Comparison of ENCODE assay signal across 8 cellular contexts in the genomic region with DNA sequence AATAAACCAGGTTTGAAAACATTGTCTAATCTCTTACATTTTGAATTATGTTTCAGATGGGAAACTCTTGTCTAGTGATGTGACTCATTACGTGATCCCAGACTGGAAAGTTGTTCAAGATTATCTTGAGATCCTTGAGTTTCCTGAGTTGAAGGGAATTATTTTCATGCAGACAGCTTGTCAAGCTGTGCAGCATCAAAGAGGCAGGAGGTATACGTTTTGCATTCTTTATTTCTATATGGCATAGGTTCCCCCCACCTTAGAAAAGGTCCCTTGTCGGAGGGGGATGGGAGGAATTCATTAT. TPM values are rescaled to one million over a fixed set of nuclear protein-coding genes. Genes with fewer than 3 reads are reported as not detected.
DNase-seq lines count a peak whose midpoint lies in the region; ATAC-seq and TF ChIP-seq lines count a peak whose summit lies in the region.

No MANE protein-coding gene starts in this region.

- ATAC-seq in GM23338 (no peak), HG02870 (IDR thresholded peaks at IDR 0.05; ENCODE audit: unreplicated experiment) (no peak), GM21423 (IDR thresholded peaks at IDR 0.05; ENCODE audit: unreplicated experiment) (no peak)

- H4K91ac ChIP-seq in mesenchymal stem cell (ENCODE audit: low read length) = no peak overlapping the region

- peak overlapping the region; percentile 90 for H3K9ac ChIP-seq in mesenchymal stem cell (ENCODE audit: low read length)

- H3K79me2 ChIP-seq in GM23338 (replicated peaks; ENCODE audit: insufficient read depth) = peaks cover 9% of the 10 kb centered on the region; the same call in 1 of the 2 replicates

- no peak overlapping the region for H2BK120ac ChIP-seq in mesenchymal stem cell (ENCODE audit: low read depth, low read length)

- H3K27ac ChIP-seq in 22Rv1 (peak overlapping the region; percentile 83; the same call in 1 of the 2 replicates), GM23338 (ENCODE audit: low read depth) (no peak overlapping the region), mesenchymal stem cell (ENCODE audit: low read length, poor library complexity, severe bottlenecking) (peak overlapping the region; percentile 93)

- no peak overlapping the region for H2BK5ac ChIP-seq in mesenchymal stem cell (ENCODE audit: low read depth, low read length, poor library complexity, severe bottlenecking)

- no peak overlapping the region for H3K23ac ChIP-seq in mesenchymal stem cell (ENCODE audit: low read length in 2 of 2)

- H3K36me3 ChIP-seq in GM23338 (ENCODE audit: insufficient read depth) (no peaks in the 10 kb centered on the region), mesenchymal stem cell (ENCODE audit: control insufficient read depth in 1 of 2, insufficient read depth in 2 of 2, low read depth in 1 of 2, low read length in 2 of 2) (peaks cover 4 to 6% of the 10 kb centered on the region in 2 experiments)

- no peaks in the 10 kb centered on the region; the same call in 1 of the 2 replicates for H3F3A ChIP-seq in GM23338 (replicated peaks; ENCODE audit: low read depth)

- H3K4me3 ChIP-seq in GM23338 (peak overlapping the region; percentile 80), mesenchymal stem cell (ENCODE audit: insufficient read depth in 1 of 2, low read depth in 1 of 2, low read length in 2 of 2) (peak overlapping the region in 1 of 2 experiments; percentile 85)

- no peak overlapping the region for H2AFZ ChIP-seq in GM23338
- H2AFZ ChIP-seq in mesenchymal stem cell (ENCODE audit: low read depth, low read length) = no peak overlapping the region

- intact Hi-C loops in activated T-helper 2 cell treated with anti-CD3 and anti-CD28 coated beads, Interferon-gamma antibody, Interleukin-2, Interleukin-4, amounts not matched to agents 10 μg/mL and 5 μg/mL and 100 μg/mL, durations not matched to agents 14 hours and 24 hours and 36 hours (cut with micrococcal nuclease) = loop anchor here (2.0 to 10.0 kb wide), 2 partner anchors 204 to 410 kb away; no protein-coding TSS in a partner anchor

- H3K14ac ChIP-seq in mesenchymal stem cell (ENCODE audit: low read length in 2 of 2) = no peak overlapping the region

- no peak overlapping the region for H4K8ac ChIP-seq in mesenchymal stem cell (ENCODE audit: low read length)

- H3K4me1 ChIP-seq in GM23338 (ENCODE audit: insufficient read depth) (peaks cover 30% of the 10 kb centered on the region), mesenchymal stem cell (ENCODE audit: control insufficient read depth, insufficient read depth, low read depth, low read length) (peaks cover 11% of the 10 kb centered on the region)

- no peak overlapping the region for H2BK12ac ChIP-seq in mesenchymal stem cell (ENCODE audit: low read length in 2 of 2)

- no peak overlapping the region for H3K4ac ChIP-seq in mesenchymal stem cell (ENCODE audit: low read depth in 1 of 2, low read length in 2 of 2)

- H4K20me1 ChIP-seq in GM23338 (replicated peaks; ENCODE audit: insufficient read depth) = no peaks in the 10 kb centered on the region

- H3K18ac ChIP-seq in mesenchymal stem cell (ENCODE audit: low read depth in 1 of 2, low read length in 2 of 2) = no peak overlapping the region

- no peaks in the 10 kb centered on the region for H3K9me3 Mint-ChIP-seq in GM23338
- H3K9me3 Mint-ChIP-seq in activated T-helper 2 cell treated with anti-CD3 and anti-CD28 coated beads, Interferon-gamma antibody, Interleukin-2, Interleukin-4, amounts not matched to agents 10 μg/mL and 5 μg/mL and 100 μg/mL, durations not matched to agents 14 hours and 24 hours and 36 hours = no peaks in the 10 kb centered on the region

- peaks cover 6% of the 10 kb centered on the region; the same call in 2 of the 3 replicates for H3K36me3 Mint-ChIP-seq in GM23338 (ENCODE audit: low read depth)
- peaks cover 29% of the 10 kb centered on the region for H3K36me3 Mint-ChIP-seq in activated T-helper 2 cell treated with anti-CD3 and anti-CD28 coated beads, Interferon-gamma antibody, Interleukin-2, Interleukin-4, amounts not matched to agents 10 μg/mL and 5 μg/mL and 100 μg/mL, durations not matched to agents 14 hours and 24 hours and 36 hours (ENCODE audit: low read depth)

- H3K4me2 ChIP-seq in GM23338 = peak overlapping the region; percentile 97
- H3K4me2 ChIP-seq in mesenchymal stem cell (ENCODE audit: low read length, poor library complexity, severe bottlenecking) = peak overlapping the region; percentile 41

- WGBS in mesenchymal stem cell = 0% methylated on average over 2 of the region's 3 CpGs

- DNase-seq in GM23338 (ENCODE audit: low spot score) = no peak
- DNase-seq in activated T-helper 2 cell treated with anti-CD3 and anti-CD28 coated beads, Interferon-gamma antibody, Interleukin-2, Interleukin-4, amounts not matched to agents 10 μg/mL and 5 μg/mL and 100 μg/mL, durations not matched to agents 14 hours and 24 hours and 36 hours (ENCODE audit: low spot score) = no peak
- peak; percentile 67 for DNase-seq in mesenchymal stem cell
- DNase-seq in SKM-1 (lab: John Stamatoyannopoulos, UW; ENCODE audit: unreplicated experiment) = no peak
- no peak for DNase-seq in C1 segment of cervical spinal cord (lab: John Stamatoyannopoulos, UW)

- peaks cover 8% of the 10 kb centered on the region for H3K27me3 Mint-ChIP-seq in GM23338 (ENCODE audit: insufficient read depth, low read depth, poor library complexity)
- H3K27me3 Mint-ChIP-seq in activated T-helper 2 cell treated with anti-CD3 and anti-CD28 coated beads, Interferon-gamma antibody, Interleukin-2, Interleukin-4, amounts not matched to agents 10 μg/mL and 5 μg/mL and 100 μg/mL, durations not matched to agents 14 hours and 24 hours and 36 hours (ENCODE audit: low read depth) = no peaks in the 10 kb centered on the region

- H3K9me3 ChIP-seq in mesenchymal stem cell (ENCODE audit: control insufficient read depth, low read length) = no peaks in the 10 kb centered on the region

- H3K4me3 Mint-ChIP-seq in GM23338 = peak overlapping the region; percentile 83
- peak overlapping the region; percentile 86 for H3K4me3 Mint-ChIP-seq in activated T-helper 2 cell treated with anti-CD3 and anti-CD28 coated beads, Interferon-gamma antibody, Interleukin-2, Interleukin-4, amounts not matched to agents 10 μg/mL and 5 μg/mL and 100 μg/mL, durations not matched to agents 14 hours and 24 hours and 36 hours (ENCODE audit: low read depth)

- no peak overlapping the region for H3K27ac Mint-ChIP-seq in GM23338
- peak overlapping the region; percentile 82 for H3K27ac Mint-ChIP-seq in activated T-helper 2 cell treated with anti-CD3 and anti-CD28 coated beads, Interferon-gamma antibody, Interleukin-2, Interleukin-4, amounts not matched to agents 10 μg/mL and 5 μg/mL and 100 μg/mL, durations not matched to agents 14 hours and 24 hours and 36 hours

- no peak for TF ChIP-seq CTCF in 22Rv1 (IDR thresholded peaks at IDR 0.05)
- TF ChIP-seq CTCF in GM23338 (conservative IDR thresholded peaks at IDR 0.05; ENCODE audit: low read depth in 2 of 2) = no peak

- peaks cover 13% of the 10 kb centered on the region for H3K79me1 ChIP-seq in mesenchymal stem cell (replicated peaks; ENCODE audit: low read length, poor library complexity, severe bottlenecking)

- peaks cover 40% of the 10 kb centered on the region for H3K4me1 Mint-ChIP-seq in GM23338
- H3K4me1 Mint-ChIP-seq in activated T-helper 2 cell treated with anti-CD3 and anti-CD28 coated beads, Interferon-gamma antibody, Interleukin-2, Interleukin-4, amounts not matched to agents 10 μg/mL and 5 μg/mL and 100 μg/mL, durations not matched to agents 14 hours and 24 hours and 36 hours (ENCODE audit: low read depth) = peaks cover 45% of the 10 kb centered on the region

- H3K27me3 ChIP-seq in GM23338 (ENCODE audit: insufficient read depth) (no peaks in the 10 kb centered on the region), mesenchymal stem cell (ENCODE audit: control insufficient read depth in 1 of 2, insufficient read depth in 1 of 2, low read length in 2 of 2) (peaks cover 0 to 3% of the 10 kb centered on the region in 2 experiments)

- H2AK5ac ChIP-seq in mesenchymal stem cell (ENCODE audit: low read length, severe bottlenecking) = no peak overlapping the region

- no peak overlapping the region for H2BK15ac ChIP-seq in mesenchymal stem cell (ENCODE audit: low read depth, poor library complexity, severe bottlenecking)

- H3K9me2 ChIP-seq in GM23338 (ENCODE audit: insufficient read depth) = no peaks in the 10 kb centered on the region

TF ChIP-seq in GM23338, 12 proteins besides CTCF, POLR2A, EP300 and RAD21:
- TF ChIP-seq EZH2phosphoT487 (IDR thresholded peaks at IDR 0.05; ENCODE audit: unreplicated experiment) (no peak), EZH2 (IDR thresholded peaks at IDR 0.05; ENCODE audit: low read depth, unreplicated experiment) (no peak), STAT1 (IDR thresholded peaks at IDR 0.05; ENCODE audit: unreplicated experiment) (no peak), JUNB (IDR thresholded peaks at IDR 0.05; ENCODE audit: unreplicated experiment) (no peak), NANOG (IDR thresholded peaks at IDR 0.05; ENCODE audit: borderline replicate concordance) (no peak)

RNA-seq across cellular contexts. Expression of a gene that starts 1.5 kb away (rescaled TPM):
- 21.8 and 35.7 TPM in 2 replicates for total RNA-seq in GM23338 (2014; rRNA removed; shearing (Covaris generic))
- polyA plus RNA-seq in GM23338 (2016; fragmentation: Nextera tagmentation; extraction: Ambion mirVana) = 7.1 and 8.9 TPM in 2 replicates
- total RNA-seq in activated T-helper 2 cell treated with anti-CD3 and anti-CD28 coated beads, Interferon-gamma antibody, Interleukin-2, Interleukin-4, amounts not matched to agents 10 μg/mL and 5 μg/mL and 100 μg/mL, durations not matched to agents 14 hours and 24 hours and 36 hours = 49.8 and 56.3 TPM in 2 replicates
- 8.3 TPM for polyA plus RNA-seq in mesenchymal stem cell (2013, experiment 1 of 2)
- polyA plus RNA-seq in mesenchymal stem cell (2013, experiment 2 of 2) = 7.3 TPM

RNA-seq across cellular contexts. Expression of a gene that starts 41.3 kb away (rescaled TPM):
- total RNA-seq in GM23338 (2014; rRNA removed; shearing (Covaris generic)) = 1.3 and 2.4 TPM in 2 replicates
- polyA plus RNA-seq in GM23338 (2016; fragmentation: Nextera tagmentation; extraction: Ambion mirVana) = 1.1 and 1.9 TPM in 2 replicates
- total RNA-seq in activated T-helper 2 cell treated with anti-CD3 and anti-CD28 coated beads, Interferon-gamma antibody, Interleukin-2, Interleukin-4, amounts not matched to agents 10 μg/mL and 5 μg/mL and 100 μg/mL, durations not matched to agents 14 hours and 24 hours and 36 hours = not detected in 2 replicates
- not detected for polyA plus RNA-seq in mesenchymal stem cell (2013, experiment 1 of 2)
- polyA plus RNA-seq in mesenchymal stem cell (2013, experiment 2 of 2) = not detected
